In genomic region chr2:112716826-112717352, GRCh38 we compare ENCODE assay signal across 9 cellular contexts. TPM values are rescaled to one million over a fixed set of nuclear protein-coding genes. Genes with fewer than 3 reads are reported as not detected.
"Had no signal": no experiment of that assay in that cellular context is flagged by ENCODE, and none has a peak within 500 bp of the region (broad histone marks: within the 10 kb centered on the region; RNA-seq: fewer than 3 reads in every experiment).

No MANE protein-coding gene starts in this region.

RNA-seq across cellular contexts. Expression of gene NT5DC4, which starts 3.9 kb away (rescaled TPM):
- total RNA-seq: OCI-LY7, Right ventricle myocardium inferior, Right ventricle myocardium superior, RPMI7951, SJCRH30, SJSA1, SK-MEL-5, T-cell had no signal
- polyA plus RNA-seq: SK-N-SH had no signal
